Comparison of ENCODE assay signal across 8 cellular contexts in the genomic region with DNA sequence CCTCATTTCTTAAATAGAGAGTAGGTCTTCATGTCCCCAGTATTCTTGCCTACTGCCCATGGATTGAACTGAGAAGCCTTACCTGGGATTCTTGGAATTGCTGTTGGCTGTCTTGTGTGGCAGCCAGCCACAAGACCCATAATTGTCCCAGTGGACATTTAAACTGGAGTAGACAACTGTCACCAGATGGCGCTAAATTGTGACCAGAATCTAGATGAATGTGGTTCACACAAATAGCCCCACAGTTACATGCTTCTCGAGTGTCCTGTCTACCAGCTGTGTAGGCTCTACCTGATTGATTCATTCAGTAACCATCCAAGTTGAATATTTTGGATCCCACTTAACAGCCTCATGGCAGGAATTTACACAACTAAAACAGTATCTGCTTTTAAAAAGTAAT.
DNase-seq lines count a peak whose midpoint lies in the region; ATAC-seq and TF ChIP-seq lines count a peak whose summit lies in the region.

No MANE protein-coding gene starts in this region.

- intact Hi-C loops in Right ventricle myocardium superior (cut with DNase I) = no loop called here
- intact Hi-C loops in tibial artery (cut with DNase I; ENCODE audit: low total_unique reads) = no loop called here
- intact Hi-C loops in esophagus squamous epithelium (cut with DNase I) = no loop called here

- TF ChIP-seq CTCF in right atrium auricular region (IDR thresholded peaks at IDR 0.05) = peak in 1 of 2 donors; percentile 54
- TF ChIP-seq CTCF in tibial artery (IDR thresholded peaks at IDR 0.05) = no peak
- peak in 3 of 6 experiments; percentile 21 to 34 (median 21) for TF ChIP-seq CTCF in esophagus squamous epithelium (IDR thresholded peaks at IDR 0.05)

- no peak overlapping the region for H3K27ac ChIP-seq in right atrium auricular region
- peak overlapping the region; percentile 37 for H3K27ac ChIP-seq in mesodermal cell (ENCODE audit: low read depth, low read length, severe bottlenecking)
- H3K27ac ChIP-seq in tibial artery = no peak overlapping the region
- H3K27ac ChIP-seq in esophagus squamous epithelium = peak overlapping the region in 2 of 4 donors; percentile 2 to 22

- H3K4me3 ChIP-seq in right atrium auricular region = no peak overlapping the region
- no peak overlapping the region for H3K4me3 ChIP-seq in mesodermal cell (ENCODE audit: extremely low read depth, insufficient read depth, low read length, poor library complexity, severe bottlenecking)
- H3K4me3 ChIP-seq in tibial artery = no peak overlapping the region
- H3K4me3 ChIP-seq in esophagus squamous epithelium = no peak overlapping the region

- peaks cover 0 to 81% of the 10 kb centered on the region in 2 donors for H3K4me1 ChIP-seq in right atrium auricular region
- H3K4me1 ChIP-seq in mesodermal cell (ENCODE audit: control insufficient read depth, insufficient read depth, low read length, poor library complexity, severe bottlenecking) = peaks cover 56% of the 10 kb centered on the region
- H3K4me1 ChIP-seq in tibial artery = peaks cover 0 to 84% (median 45%) of the 10 kb centered on the region in 4 donors
- H3K4me1 ChIP-seq in esophagus squamous epithelium = peaks cover 0 to 88% (median 31%) of the 10 kb centered on the region in 3 donors

- TF ChIP-seq POLR2A in esophagus squamous epithelium (IDR thresholded peaks at IDR 0.05) = no peak

- DNase-seq in Right ventricle myocardium superior = no peak
- no peak for DNase-seq in right atrium auricular region (ENCODE audit: low spot score)
- DNase-seq in NCI-H446 treated with DMSO at 0.1 percent for 48 hours (lab: John Stamatoyannopoulos, UW) = peak; percentile 31
- peak; percentile 21 to 71 for DNase-seq in T47D (ENCODE audit: low read depth in 1 of 2, low spot score in 1 of 2)
- no peak for DNase-seq in tibial artery
- DNase-seq in esophagus squamous epithelium (lab: John Stamatoyannopoulos, UW) = no peak

- 70 to 79% methylated on average over 2 of the region's 2 CpGs for WGBS in mesodermal cell (ENCODE audit: insufficient coverage in 2 of 2), 2 experiments
- 57 to 67% methylated on average over 2 of the region's 2 CpGs for WGBS in esophagus squamous epithelium, 2 donors

- no peaks in the 10 kb centered on the region for H3K9me3 ChIP-seq in right atrium auricular region
- H3K9me3 ChIP-seq in mesodermal cell (ENCODE audit: control insufficient read depth, low read length) = no peaks in the 10 kb centered on the region
- H3K9me3 ChIP-seq in tibial artery = no peaks in the 10 kb centered on the region
- no peaks in the 10 kb centered on the region for H3K9me3 ChIP-seq in esophagus squamous epithelium

- in situ Hi-C loops in T47D (cut with HindIII; ENCODE audit: low pct_unique_long_range_greater_than_20kb, low sequenced_read_pairs) = no loop called here

- ATAC-seq in Right ventricle myocardium superior (ENCODE audit: poor library complexity) = peak; percentile 42
- peak; percentile 61 for ATAC-seq in HG03045 (IDR thresholded peaks at IDR 0.05; ENCODE audit: unreplicated experiment)

- H3K27me3 ChIP-seq in right atrium auricular region (no peaks in the 10 kb centered on the region), tibial artery (no peaks in the 10 kb centered on the region), esophagus squamous epithelium (no peaks in the 10 kb centered on the region)

- no peaks in the 10 kb centered on the region for H3K36me3 ChIP-seq in right atrium auricular region
- H3K36me3 ChIP-seq in mesodermal cell (ENCODE audit: control insufficient read depth, insufficient read depth, low read length) = no peaks in the 10 kb centered on the region
- no peaks in the 10 kb centered on the region for H3K36me3 ChIP-seq in tibial artery
- H3K36me3 ChIP-seq in esophagus squamous epithelium = no peaks in the 10 kb centered on the region

Comparison
In these comparisons a context has a peak if more than half of its experiments do, and no peak if none do; other contexts are left out.
1. DNase-seq: peak in NCI-H446 treated with DMSO at 0.1 percent for 48 hours (single experiment) and T47D (2 of 2); none in Right ventricle myocardium superior (single experiment), right atrium auricular region (single experiment), tibial artery (0 of 2) and esophagus squamous epithelium (single experiment).